Comparison of ENCODE assay signal across 16 cellular contexts in genomic region chr15:69042531-69042930, GRCh38. TPM values are rescaled to one million over a fixed set of nuclear protein-coding genes. Genes with fewer than 3 reads are reported as not detected.
A peak's percentile ranks its signal among the peaks of the same experiment; 100 is the strongest.
DNase-seq lines count a peak whose midpoint lies in the region; ATAC-seq and TF ChIP-seq lines count a peak whose summit lies in the region.
"Had no signal": no experiment of that assay in that cellular context is flagged by ENCODE, and none has a peak within 500 bp of the region (broad histone marks: within the 10 kb centered on the region; RNA-seq: fewer than 3 reads in every experiment).

No MANE protein-coding gene starts in this region.

- no peaks in the 10 kb centered on the region for H3K27me3 ChIP-seq in vagina
- H3K27me3 ChIP-seq: BE2C had no signal

- ATAC-seq in Right ventricle myocardium inferior: no peak
- no peak for ATAC-seq in left ventricle myocardium superior
- no peak for ATAC-seq in GM18867 (IDR thresholded peaks at IDR 0.05; ENCODE audit: unreplicated experiment)
- ATAC-seq: A549; CD8-positive, alpha-beta T cell had no signal

- CTCF ChIA-PET in RWPE1 (lab: Yijun Ruan, JAX): no interaction called here

- peak; percentile 15 for DNase-seq in Right ventricle myocardium inferior (ENCODE audit: missing footprints)
- DNase-seq in left ventricle myocardium superior: no peak
- no peak for DNase-seq in RWPE1 (ENCODE audit: low spot score)
- peak; percentile 31 for DNase-seq in islet precursor cell
- DNase-seq in vagina (ENCODE audit: extremely low spot score in 2 of 2): peak; percentile 62 to 85
- DNase-seq in cerebellar nuclear complex (lab: John Stamatoyannopoulos, UW): no peak
- DNase-seq: BE2C; CD8-positive, alpha-beta T cell; COR-L47; DMS153; DMS79 treated with DMSO at 0.1 percent for 48 hours; EL; GOT3; H9 had no signal

- intact Hi-C loops in Right ventricle myocardium inferior (cut with DNase I) (no loop called here), left ventricle myocardium superior (cut with micrococcal nuclease) (no loop called here), vagina (cut with DNase I) (no loop called here)

- no peaks in the 10 kb centered on the region for H3K4me1 ChIP-seq in vagina

- H3K27ac ChIP-seq in RWPE1 (peak overlapping the region; percentile 4), vagina (no peak overlapping the region)

- TF ChIP-seq CTCF in RWPE1 (conservative IDR thresholded peaks at IDR 0.05; ENCODE audit: low read depth): no peak
- no peak for TF ChIP-seq CTCF in vagina (IDR thresholded peaks at IDR 0.05)

- no peak for TF ChIP-seq POLR2A in vagina (IDR thresholded peaks at IDR 0.05)

- no peaks in the 10 kb centered on the region for H3K36me3 ChIP-seq in vagina
- H3K36me3 ChIP-seq: BE2C had no signal

- no peak overlapping the region for H3K4me3 ChIP-seq in vagina
- H3K4me3 ChIP-seq: A549 had no signal

- no peaks in the 10 kb centered on the region for H3K9me3 ChIP-seq in vagina
- H3K9me3 ChIP-seq: A549, BE2C had no signal

- POLR2A ChIA-PET in RWPE1 (lab: Yijun Ruan, JAX; ENCODE audit: low non-redundant PET): no interaction called here

RNA-seq across cellular contexts. Expression of gene NOX5, which starts 28.0 kb away (rescaled TPM):
- total RNA-seq in Right ventricle myocardium inferior (not detected), left ventricle myocardium superior (not detected), vagina (0.74 TPM)
- total RNA-seq: CD8-positive, alpha-beta T cell had no signal

Comparison
In these comparisons a context has a peak if more than half of its experiments do, and no peak if none do; other contexts are left out.
1. DNase-seq: peak in Right ventricle myocardium inferior (single experiment), islet precursor cell (single experiment) and vagina (2 of 2); none in left ventricle myocardium superior (single experiment), RWPE1 (single experiment) and cerebellar nuclear complex (0 of 2).